Comparison of ENCODE assay signal across 22 cellular contexts in the genomic region with DNA sequence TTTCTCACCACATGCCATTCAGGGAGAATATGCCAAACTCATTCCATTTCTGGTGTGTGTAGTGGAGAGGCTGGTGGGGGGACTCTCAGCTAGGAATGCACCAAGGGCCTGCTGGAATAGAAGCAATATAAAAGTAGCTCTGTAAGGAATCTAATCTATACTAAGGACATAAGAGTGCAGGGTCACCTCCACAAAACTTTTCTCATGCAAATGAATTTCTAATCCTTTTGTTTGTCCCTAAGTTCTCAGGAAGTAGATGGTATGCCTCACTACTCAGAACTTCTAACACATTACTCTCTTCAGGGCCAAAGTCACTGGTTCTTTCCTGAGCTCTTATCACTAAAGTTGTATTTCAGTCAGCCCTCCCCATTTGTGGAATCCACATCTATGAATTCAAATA.
"Had no signal": no experiment of that assay in that cellular context is flagged by ENCODE, and none has a peak within 500 bp of the region (broad histone marks: within the 10 kb centered on the region; RNA-seq: fewer than 3 reads in every experiment).

No MANE protein-coding gene starts in this region.

- H3K36me3 Mint-ChIP-seq: IgD-negative memory B cell had no signal

- H3K27ac Mint-ChIP-seq: IgD-negative memory B cell had no signal

- H3K36me3 ChIP-seq: Peyer's patch, SJCRH30 had no signal

- H2AFZ ChIP-seq: PC-9 had no signal

- H3K4me1 ChIP-seq: Peyer's patch had no signal

- H3K4me3 Mint-ChIP-seq: IgD-negative memory B cell had no signal

- H3K27ac ChIP-seq: KMS-11, PC-9, Peyer's patch, SJCRH30 had no signal

- DNase-seq: Kasumi-1; MM.1S; NCI-H1092 treated with DMSO at 0.1 percent for 48 hours; NCI-H1417; NCI-H1436 treated with DMSO at 0.1 percent for 48 hours; NCI-H1694; NCI-H1930; NCI-H2081; NCI-H2107; NCI-H2227 treated with DMSO at 0.1 percent for 48 hours; NCI-H524; NCI-H69; NCI-H774; NK-92 treated with Interleukin-12 subunit alpha and Interleukin-12 subunit beta, amount 100 ng/mL, for 24 hours; PC-9; Peyer's patch; SHP77 treated with DMSO at 0.1 percent for 48 hours; SJCRH30 had no signal

- ATAC-seq: K562, Right ventricle myocardium inferior had no signal

- H3K4me2 ChIP-seq: KMS-11, PC-9 had no signal

- H3K27me3 Mint-ChIP-seq: IgD-negative memory B cell had no signal

- H3K27me3 ChIP-seq: Peyer's patch, SJCRH30 had no signal

- H3K4me1 Mint-ChIP-seq: IgD-negative memory B cell had no signal

- H3K4me3 ChIP-seq: K562, PC-9, Peyer's patch, SJCRH30 had no signal
